10 cellular contexts compared by ENCODE assay signal in the genomic region with DNA sequence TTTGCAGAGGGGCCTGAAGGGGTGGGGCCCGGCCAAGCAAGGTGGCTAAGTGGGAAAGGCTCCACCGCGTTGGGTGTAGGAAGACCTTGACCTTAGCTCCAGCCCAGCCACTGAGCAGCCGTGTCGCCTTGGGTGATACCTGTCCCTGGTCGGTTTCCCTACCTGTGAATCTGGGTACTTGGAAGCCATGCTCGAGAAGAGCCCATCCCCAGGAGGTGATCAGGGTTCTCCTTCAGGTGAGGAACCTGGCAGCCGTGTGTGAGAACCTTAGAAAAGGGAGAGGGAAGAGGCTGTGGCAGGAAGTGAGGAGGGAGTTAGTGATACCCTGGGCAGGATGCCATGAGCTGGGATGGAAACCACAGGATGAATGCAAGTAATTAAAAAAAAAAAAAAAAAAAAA. TPM values are rescaled to one million over a fixed set of nuclear protein-coding genes. Genes with fewer than 3 reads are reported as not detected.
DNase-seq lines count a peak whose midpoint lies in the region; ATAC-seq, FAIRE-seq and TF ChIP-seq lines count a peak whose summit lies in the region.
"Had no signal": no experiment of that assay in that cellular context is flagged by ENCODE, and none has a peak within 500 bp of the region (broad histone marks: within the 10 kb centered on the region; RNA-seq: fewer than 3 reads in every experiment).

No MANE protein-coding gene starts in this region.

- H3K27me3 Mint-ChIP-seq in astrocyte (ENCODE audit: low read depth, unreplicated experiment) (no peaks in the 10 kb centered on the region), osteocyte (ENCODE audit: unreplicated experiment) (no peaks in the 10 kb centered on the region)

- H3K27ac Mint-ChIP-seq in astrocyte (ENCODE audit: unreplicated experiment) = no peak overlapping the region
- H3K27ac Mint-ChIP-seq in osteocyte (ENCODE audit: unreplicated experiment) = no peak overlapping the region

- H3K56ac ChIP-seq in IMR-90 (ENCODE audit: extremely low read depth, insufficient read depth, low read length) = no peak overlapping the region

- H3K9me3 Mint-ChIP-seq in astrocyte (ENCODE audit: unreplicated experiment) (no peaks in the 10 kb centered on the region), osteocyte (ENCODE audit: unreplicated experiment) (no peaks in the 10 kb centered on the region)

- H3K9me1 ChIP-seq in IMR-90 (ENCODE audit: insufficient read depth, low read length) = peaks cover 15% of the 10 kb centered on the region

- H2AFZ ChIP-seq in IMR-90 (replicated peaks; ENCODE audit: low read length, poor library complexity) = peak overlapping the region; percentile 73
- H2AFZ ChIP-seq in astrocyte (ENCODE audit: low read depth, low read length) = no peak overlapping the region

- H3K9me3 ChIP-seq in IMR-90 (ENCODE audit: control insufficient read depth, insufficient read depth, low read length) = peaks cover 4% of the 10 kb centered on the region
- H3K9me3 ChIP-seq in astrocyte (ENCODE audit: insufficient read depth, low read depth, low read length) = no peaks in the 10 kb centered on the region

- peak overlapping the region; percentile 99 for H2AK9ac ChIP-seq in IMR-90 (replicated peaks; ENCODE audit: low read depth, low read length, poor library complexity)

- no peak overlapping the region for H3K4me3 Mint-ChIP-seq in astrocyte (ENCODE audit: unreplicated experiment)
- H3K4me3 Mint-ChIP-seq in osteocyte (ENCODE audit: unreplicated experiment) = no peak overlapping the region

- no peak overlapping the region for H3K23ac ChIP-seq in IMR-90 (ENCODE audit: low read depth, low read length)

- H2BK20ac ChIP-seq in IMR-90 (ENCODE audit: low read depth, low read length) = peak overlapping the region; percentile 43; the same call in 1 of the 2 replicates

- no peak for FAIRE-seq in astrocyte (lab: Jason Lieb, UNC)

- 0 out of 2 replicates have a peak overlapping the region, but pooled peaks have one; percentile 90 for H4K91ac ChIP-seq in IMR-90 (ENCODE audit: insufficient read depth, low read depth, low read length)

- no peaks in the 10 kb centered on the region for H3K4me1 Mint-ChIP-seq in astrocyte (ENCODE audit: low read depth, unreplicated experiment)
- H3K4me1 Mint-ChIP-seq in osteocyte (ENCODE audit: unreplicated experiment) = peaks cover 24% of the 10 kb centered on the region

- no peak for TF ChIP-seq POLR2A in IMR-90 (IDR thresholded peaks at IDR 0.05; ENCODE audit: low read depth, low read length)

- no peak for TF ChIP-seq RAD21 in IMR-90 (IDR thresholded peaks at IDR 0.05; ENCODE audit: low read length)

- peaks cover 1% of the 10 kb centered on the region; the same call in 1 of the 2 replicates for H3K36me3 ChIP-seq in IMR-90 (ENCODE audit: control insufficient read depth, insufficient read depth, low read length)
- H3K36me3 ChIP-seq in astrocyte (ENCODE audit: insufficient read depth, low read length) = no peaks in the 10 kb centered on the region
- no peaks in the 10 kb centered on the region for H3K36me3 ChIP-seq in H7 (replicated peaks; ENCODE audit: control insufficient read depth, insufficient read depth, low read length)

- no peak overlapping the region for H4K5ac ChIP-seq in IMR-90 (ENCODE audit: low read depth, low read length)

- H2BK15ac ChIP-seq in IMR-90 (ENCODE audit: low read depth, low read length) = no peak overlapping the region; the same call in 2 of the 3 replicates

- ATAC-seq in IMR-90 (ENCODE audit: low read depth) (no peak), HG03039 (IDR thresholded peaks at IDR 0.05; ENCODE audit: unreplicated experiment) (no peak)

- POLR2A ChIA-PET in IMR-90 (lab: Charles Lee; ENCODE audit: unreplicated experiment) = no interaction called here

- DNase-seq in AG09309 (ENCODE audit: low read depth) (peak; percentile 62), IMR-90 (peak; percentile 74), astrocyte (ENCODE audit: low read depth) (peak; percentile 71), iris pigment epithelial cell (ENCODE audit: low read depth) (peak; percentile 75), osteocyte (ENCODE audit: extremely low spot score, unreplicated experiment) (no peak), H7 (no peak)
- no peak for DNase-seq in stimulated activated CD8-positive, alpha-beta memory T cell treated with anti-CD3 and anti-CD28 coated beads, Interleukin-4, amount 100 ng/mL, for 48 hours
- DNase-seq: NCI-H1417; stimulated activated CD4-positive, alpha-beta T cell treated with anti-CD3 and anti-CD28 coated beads, Interleukin-4, amount 100 ng/mL, for 24 hours had no signal

- in situ Hi-C loops in IMR-90 (cut with MboI; ENCODE audit: low sequenced_read_pairs) = no loop called here

- H4K20me1 ChIP-seq in IMR-90 (ENCODE audit: insufficient read depth, low read length) = no peaks in the 10 kb centered on the region; the same call in 1 of the 2 replicates
- no peaks in the 10 kb centered on the region for H4K20me1 ChIP-seq in astrocyte (ENCODE audit: insufficient read depth, low read length)

- peaks cover 12% of the 10 kb centered on the region for H3K4me1 ChIP-seq in IMR-90 (ENCODE audit: control insufficient read depth, insufficient read depth, low read length)
- H3K4me1 ChIP-seq in astrocyte (ENCODE audit: insufficient read depth, low read length) = peaks cover 18% of the 10 kb centered on the region

- no peak overlapping the region for H3K18ac ChIP-seq in IMR-90 (ENCODE audit: low read depth, low read length)

- BruUV-seq in IMR-90 (replicated peaks; lab: Mats Ljungman, UMichigan) = no TSS peak

- peak overlapping the region; percentile 63; the same call in 1 of the 2 replicates for H3K4ac ChIP-seq in IMR-90 (ENCODE audit: low read depth, low read length)

- CTCF ChIA-PET in IMR-90 (lab: Yijun Ruan, JAX) = no interaction called here

- H3K36me3 Mint-ChIP-seq in astrocyte (ENCODE audit: low read depth, unreplicated experiment) (peaks cover 9% of the 10 kb centered on the region), osteocyte (ENCODE audit: unreplicated experiment) (peaks cover 5% of the 10 kb centered on the region)

- TF ChIP-seq CTCF in AG09309 (IDR thresholded peaks at IDR 0.05; ENCODE audit: control insufficient read depth, insufficient read depth, low read depth, low read length, missing control alignments) = no peak
- TF ChIP-seq CTCF in IMR-90 (conservative IDR thresholded peaks at IDR 0.05; ENCODE audit: low read depth, low read length) = no peak
- TF ChIP-seq CTCF in astrocyte (IDR thresholded peaks at IDR 0.05; ENCODE audit: insufficient read depth, low read depth, low read length) = no peak
- no peak for TF ChIP-seq CTCF in osteocyte (IDR thresholded peaks at IDR 0.05)

- peak overlapping the region in 1 of 2 experiments; percentile 36; a peak in 2 of 4 replicates for H4K8ac ChIP-seq in IMR-90 (ENCODE audit: low read depth in 2 of 2, low read length in 2 of 2)

- no peak overlapping the region; the same call in 1 of the 2 replicates for H3K27ac ChIP-seq in IMR-90 (ENCODE audit: insufficient read depth, low read length)
- no peak overlapping the region for H3K27ac ChIP-seq in astrocyte (ENCODE audit: low read depth, low read length)

- peak overlapping the region; percentile 99 for H2BK120ac ChIP-seq in IMR-90 (ENCODE audit: low read depth, low read length)

- H3K79me1 ChIP-seq in IMR-90 (ENCODE audit: low read depth in 1 of 2, low read length in 2 of 2) = peaks cover 4 to 36% of the 10 kb centered on the region in 2 experiments; a peak in 3 of 4 replicates

- H3K4me2 ChIP-seq in IMR-90 (ENCODE audit: low read depth, low read length) = no peak overlapping the region
- peak overlapping the region; percentile 26 for H3K4me2 ChIP-seq in astrocyte (ENCODE audit: low read length)

- dilution Hi-C loops in IMR-90 (cut with HindIII; ENCODE audit: low sequenced_read_pairs, unreplicated experiment) = no loop called here

- H3K14ac ChIP-seq in IMR-90 (replicated peaks; ENCODE audit: low read depth, low read length) = no peak overlapping the region

- H3K4me3 ChIP-seq in AG09309 (ENCODE audit: control insufficient read depth, low read depth, low read length) (no peak overlapping the region), IMR-90 (ENCODE audit: insufficient read depth, low read depth, low read length) (no peak overlapping the region), astrocyte (ENCODE audit: insufficient read depth, low read depth, low read length) (no peak overlapping the region), H7 (ENCODE audit: insufficient read depth, low read depth, low read length) (no peak overlapping the region)

- peak overlapping the region; percentile 99 for H2AK5ac ChIP-seq in IMR-90 (ENCODE audit: low read depth, low read length)

- H3K9ac ChIP-seq in IMR-90 (ENCODE audit: low read depth, low read length) (no peak overlapping the region), astrocyte (ENCODE audit: low read length) (no peak overlapping the region)

- no CpG with 5 or more reads among the region's 8 CpGs for WGBS in IMR-90 (ENCODE audit: extremely low coverage in 2 of 2, insufficient read length in 1 of 2), 2 experiments

- H3K27me3 ChIP-seq in IMR-90 (ENCODE audit: control insufficient read depth, insufficient read depth, low read length) (no peaks in the 10 kb centered on the region), astrocyte (ENCODE audit: insufficient read depth, low read length) (no peaks in the 10 kb centered on the region), H7 (ENCODE audit: control insufficient read depth, insufficient read depth, low read length) (no peaks in the 10 kb centered on the region)

- H2BK5ac ChIP-seq in IMR-90 (ENCODE audit: low read depth, low read length, poor library complexity, severe bottlenecking) = peak overlapping the region; percentile 44

- intact Hi-C loops in IMR-90 (cut with micrococcal nuclease) = no loop called here

- H3K79me2 ChIP-seq in astrocyte (ENCODE audit: insufficient read depth, low read length) = no peaks in the 10 kb centered on the region

TF ChIP-seq in IMR-90, 13 proteins besides CTCF, POLR2A, EP300 and RAD21:
- TF ChIP-seq FOS (IDR thresholded peaks at IDR 0.05; ENCODE audit: low read depth, low read length) (no peak), RCOR1 (IDR thresholded peaks at IDR 0.05; ENCODE audit: insufficient replicate concordance, low read length) (no peak)

RNA-seq across cellular contexts. Expression of a gene that starts 21.6 kb away (rescaled TPM):
- total RNA-seq in IMR-90 (2012; rRNA removed) (6.1 and 7.0 TPM in 2 replicates), astrocyte (8.4 and 9.6 TPM in 2 replicates), osteocyte (21.8 and 21.9 TPM in 2 replicates)
- 3.1 and 3.3 TPM in 2 replicates for polyA plus RNA-seq in IMR-90 (2012; rRNA removed)
- polyA plus RNA-seq in IMR-90 (2012; cell fraction: cytosol; rRNA removed) = 3.2 and 3.3 TPM in 2 replicates
- 3.0 and 5.9 TPM in 2 replicates for polyA plus RNA-seq in IMR-90 (2012; cell fraction: nucleus; rRNA removed; ENCODE audit: low replicate concordance)
- 1.2 and 7.8 TPM in 2 replicates for total RNA-seq in H7 (2014; rRNA removed; shearing (Covaris generic))

Comparison
In these comparisons a context has a peak if more than half of its experiments do, and no peak if none do; other contexts are left out.
1. DNase-seq: peak in AG09309 (single experiment), IMR-90 (single experiment), astrocyte (single experiment) and iris pigment epithelial cell (single experiment); none in osteocyte (single experiment), H7 (single experiment) and stimulated activated CD8-positive, alpha-beta memory T cell treated with anti-CD3 and anti-CD28 coated beads, Interleukin-4, amount 100 ng/mL, for 48 hours (single experiment).